Comparison of ENCODE assay signal across 9 cellular contexts in genomic region chr11:8959546-8960166, GRCh38. TPM values are rescaled to one million over a fixed set of nuclear protein-coding genes. Genes with fewer than 3 reads are reported as not detected.
DNase-seq lines count a peak whose midpoint lies in the region; ATAC-seq and TF ChIP-seq lines count a peak whose summit lies in the region.
"Had no signal": no experiment of that assay in that cellular context is flagged by ENCODE, and none has a peak within 500 bp of the region (broad histone marks: within the 10 kb centered on the region; RNA-seq: fewer than 3 reads in every experiment).

No MANE protein-coding gene starts in this region.

- ATAC-seq in HG02759 (IDR thresholded peaks at IDR 0.05; ENCODE audit: unreplicated experiment) (peak; percentile 26), WTC11 (peak; percentile 41), GM19397 (IDR thresholded peaks at IDR 0.05; ENCODE audit: unreplicated experiment) (no peak)
- ATAC-seq: T-cell had no signal

- H3K27me3 Mint-ChIP-seq in WTC11 (ENCODE audit: low read depth) = no peaks in the 10 kb centered on the region
- H3K27me3 Mint-ChIP-seq: T-cell had no signal

- CTCF ChIA-PET in WTC11 (lab: Charles Lee) = interaction anchor here (0.6 to 3.9 kb wide), 72 partner anchors 8 to 767 kb away, joined by 3 to 110 read pairs (median 4); partner anchors contain the start of genes AKIP1, ASCL3, C11orf16 and LMO1

- H3K4me3 ChIP-seq in AG10803 (ENCODE audit: low read length) (peak overlapping the region; percentile 13; the same call in 1 of the 2 replicates), GM06990 (replicated peaks; ENCODE audit: low read depth, low read length) (no peak overlapping the region)

- DNase-seq in AG10803 (ENCODE audit: low read depth) = peak; percentile 87
- peak; percentile 21 for DNase-seq in GM06990 (ENCODE audit: extremely low read depth, insufficient read length)
- DNase-seq in NCI-H2029 (lab: John Stamatoyannopoulos, UW) = peak; percentile 24
- DNase-seq in WTC11 (ENCODE audit: low spot score) = peak; percentile 16
- DNase-seq in fibroblast of the conjunctiva (ENCODE audit: low read depth) = peak; percentile 83
- peak; percentile 76 for DNase-seq in pons (ENCODE audit: low spot score)

- peaks cover 2% of the 10 kb centered on the region; the same call in 1 of the 2 replicates for H3K36me3 ChIP-seq in GM06990 (ENCODE audit: control insufficient read depth, insufficient read depth, low read length)

- H3K27ac Mint-ChIP-seq in WTC11 = no peak overlapping the region
- H3K27ac Mint-ChIP-seq: T-cell had no signal

- H3K4me1 Mint-ChIP-seq in WTC11 = peaks cover 17% of the 10 kb centered on the region

- POLR2A ChIA-PET in WTC11 (lab: Charles Lee) = interaction anchor here (0.6 to 1.3 kb wide), 7 partner anchors 49 to 940 kb away, joined by 3 to 5 read pairs (median 4); a partner anchor contains a TSS

- peaks cover 6% of the 10 kb centered on the region for H3K36me3 Mint-ChIP-seq in WTC11

- H3K9me3 Mint-ChIP-seq in WTC11 = peaks cover 3% of the 10 kb centered on the region
- H3K9me3 Mint-ChIP-seq: T-cell had no signal

- TF ChIP-seq CTCF in AG10803 (conservative IDR thresholded peaks at IDR 0.05; ENCODE audit: low read length) (peak; percentile 81), GM06990 (IDR thresholded peaks at IDR 0.05; ENCODE audit: insufficient read depth, low read length, poor library complexity, severe bottlenecking) (peak; percentile 64), WTC11 (IDR thresholded peaks at IDR 0.05) (peak; percentile 43; the same call in 1 of the 2 replicates)

- H3K4me3 Mint-ChIP-seq in WTC11 = no peak overlapping the region
- H3K4me3 Mint-ChIP-seq: T-cell had no signal

- H3K27me3 ChIP-seq in GM06990 (replicated peaks; ENCODE audit: control insufficient read depth, insufficient read depth, low read length) = no peaks in the 10 kb centered on the region

TF ChIP-seq in WTC11, 78 proteins besides CTCF, POLR2A, EP300 and RAD21 (continues in another document):
- TF ChIP-seq ZNF317 (CRISPR knock-in tag; IDR thresholded peaks at IDR 0.05; ENCODE audit: borderline replicate concordance, low read depth) (no peak), ZNF532 (CRISPR knock-in tag; IDR thresholded peaks at IDR 0.05; ENCODE audit: borderline replicate concordance) (no peak), SMAD3 (CRISPR knock-in tag; IDR thresholded peaks at IDR 0.05; ENCODE audit: borderline replicate concordance) (no peak), MXD4 (CRISPR knock-in tag; IDR thresholded peaks at IDR 0.05; ENCODE audit: borderline replicate concordance) (no peak), MAX (CRISPR knock-in tag; IDR thresholded peaks at IDR 0.05) (no peak), ATF2 (CRISPR knock-in tag; IDR thresholded peaks at IDR 0.05; ENCODE audit: borderline replicate concordance, low read depth) (no peak), E2F5 (CRISPR knock-in tag; IDR thresholded peaks at IDR 0.05) (no peak), HMGXB4 (CRISPR knock-in tag; IDR thresholded peaks at IDR 0.05) (no peak), ZNF425 (CRISPR knock-in tag; conservative IDR thresholded peaks at IDR 0.05) (no peak), TCF7 (CRISPR knock-in tag; IDR thresholded peaks at IDR 0.05; ENCODE audit: low read depth) (no peak), CBFB (CRISPR knock-in tag; IDR thresholded peaks at IDR 0.05; ENCODE audit: low read depth) (no peak), GRHL2 (CRISPR knock-in tag; IDR thresholded peaks at IDR 0.05; ENCODE audit: insufficient replicate concordance, severe bottlenecking) (no peak)

RNA-seq across cellular contexts. Expression of gene TMEM9B, which starts 4.6 kb away (rescaled TPM):
- 8.7 to 10.2 TPM (median 8.9 TPM) in 3 replicates for total RNA-seq in WTC11 (2021)

RNA-seq across cellular contexts. Expression of gene ASCL3, which starts 16.8 kb away (rescaled TPM):
- not detected in 3 replicates for total RNA-seq in WTC11 (2021)
- total RNA-seq: T-cell had no signal

RNA-seq across cellular contexts. Expression of gene C11orf16, which starts 26.9 kb away (rescaled TPM):
- total RNA-seq in WTC11 (2021) = 0.11 to 0.42 TPM in 2 of 3 replicates, not detected in the other
- total RNA-seq: T-cell had no signal

RNA-seq across cellular contexts. Expression of gene NRIP3, which starts 44.1 kb away (rescaled TPM):
- 3.9 to 4.5 TPM (median 4.4 TPM) in 3 replicates for total RNA-seq in WTC11 (2021)

RNA-seq across cellular contexts. Expression of gene AKIP1, which starts 48.7 kb away (rescaled TPM):
- 21.1 to 26.0 TPM (median 22.0 TPM) in 3 replicates for total RNA-seq in WTC11 (2021)

Comparison
In these comparisons a context has a peak if more than half of its experiments do, and no peak if none do; other contexts are left out.
1. DNase-seq: peak in every context shown above with its lines; median percentile 87 in AG10803; 83 in fibroblast of the conjunctiva; 76 in pons; 24 in NCI-H2029; 21 in GM06990; 16 in WTC11.